1 cellular context compared by ENCODE assay signal in genomic region chr5:43634621-43635020, GRCh38.
TF ChIP-seq lines count a peak whose summit lies in the region.

No MANE protein-coding gene starts in this region.

TF ChIP-seq in IMR-90, 13 proteins besides CTCF, POLR2A, EP300 and RAD21:
- TF ChIP-seq CEBPB (IDR thresholded peaks at IDR 0.05; ENCODE audit: low read depth, low read length) (peak; percentile 38; the same call in 1 of the 2 replicates), RCOR1 (IDR thresholded peaks at IDR 0.05; ENCODE audit: insufficient replicate concordance, low read length) (no peak), FOS (IDR thresholded peaks at IDR 0.05; ENCODE audit: low read depth, low read length) (no peak), MAFK (IDR thresholded peaks at IDR 0.05; ENCODE audit: low read depth, low read length) (no peak), MXI1 (IDR thresholded peaks at IDR 0.05; ENCODE audit: borderline replicate concordance, low read depth, low read length) (no peak)
